In the genomic region with DNA sequence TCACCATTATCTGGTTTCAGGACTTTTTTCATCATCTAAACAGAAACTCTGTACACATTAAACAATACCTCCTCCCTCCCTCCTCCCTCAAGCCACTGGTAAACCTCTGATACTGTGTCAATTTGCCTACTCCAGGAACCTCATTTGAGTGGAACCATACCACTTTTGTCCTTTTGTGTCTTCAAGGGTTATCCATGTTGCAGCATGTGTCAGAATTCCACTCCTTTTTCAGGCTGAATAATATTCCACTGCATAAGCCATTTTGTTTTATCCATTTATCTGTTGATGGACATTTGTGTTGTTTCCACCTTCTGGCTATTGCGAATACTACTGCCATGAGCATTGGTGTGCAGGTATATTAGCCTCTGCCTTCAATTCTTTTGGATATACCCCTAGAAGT, we compare ENCODE assay signal across 11 cellular contexts.
"Had no signal": no experiment of that assay in that cellular context is flagged by ENCODE, and none has a peak within 500 bp of the region (broad histone marks: within the 10 kb centered on the region; RNA-seq: fewer than 3 reads in every experiment).

No MANE protein-coding gene starts in this region.

- H3K9me3 ChIP-seq: adrenal gland, ascending aorta, body of pancreas, breast epithelium had no signal

- H3K4me1 ChIP-seq: adrenal gland, ascending aorta, body of pancreas, breast epithelium had no signal

- H3K4me3 ChIP-seq: adrenal gland, ascending aorta, body of pancreas, breast epithelium, cardiac muscle cell had no signal

- H3K27ac ChIP-seq: adrenal gland, ascending aorta, body of pancreas, brain microvascular endothelial cell, breast epithelium, cardiac muscle cell had no signal

- ATAC-seq: activated naive CD4-positive, alpha-beta T cell treated with anti-CD3 and anti-CD28 coated beads, Interleukin-2, amount 50 U/mL, for 72 hours; activated naive CD8-positive, alpha-beta T cell treated with anti-CD3 and anti-CD28 coated beads, Interleukin-2, amount 50 U/mL, for 24 hours; activated T-cell treated with anti-CD3 and anti-CD28 coated beads, Interleukin-2, amount 50 U/mL, for 4 hours; activated T-cell treated with anti-CD3 and anti-CD28 coated beads, Interleukin-2, amount 50 U/mL, for 72 hours; activated T-helper 17 cell treated with anti-CD3 and anti-CD28 coated beads, Interleukin-2, amount 50 U/mL, for 72 hours; body of pancreas had no signal
